19 cellular contexts compared by ENCODE assay signal in genomic region chr10:71366710-71367109, GRCh38.
"Had no signal": no experiment of that assay in that cellular context is flagged by ENCODE, and none has a peak within 500 bp of the region (broad histone marks: within the 10 kb centered on the region; RNA-seq: fewer than 3 reads in every experiment).

No MANE protein-coding gene starts in this region.

- DNase-seq: activated B cell treated with CpG ODN at 0.5 μM for 24 hours; activated CD4-positive, alpha-beta memory T cell treated with anti-CD3 and anti-CD28 coated beads, Interleukin-2, amount 10 ng/mL, durations not matched to agents 7 days and 5 days; activated CD4-positive, alpha-beta T cell treated with anti-CD3 and anti-CD28 coated beads for 4 hours; activated naive CD4-positive, alpha-beta T cell; activated naive CD8-positive, alpha-beta T cell treated with anti-CD3 and anti-CD28 coated beads, Interleukin-2, amount 10 ng/mL, durations not matched to agents 7 days and 5 days; activated T-cell treated with anti-CD3 and anti-CD28 coated beads, Interleukin-2, amount 50 U/mL, for 1 hour; amygdala; heart right ventricle; kidney glomerular epithelial cell; left ventricle myocardium superior; mesenchymal stem cell; natural killer cell had no signal

- H3K27ac ChIP-seq: body of pancreas, esophagus muscularis mucosa, suprapubic skin had no signal

- FAIRE-seq: endometrium, TTC549 had no signal

- ATAC-seq: activated T-helper 17 cell treated with anti-CD3 and anti-CD28 coated beads, Interleukin-2, amount 50 U/mL, for 72 hours; body of pancreas; natural killer cell had no signal

- H3K27me3 ChIP-seq: body of pancreas, dorsolateral prefrontal cortex, suprapubic skin had no signal

- H3K4me1 ChIP-seq: body of pancreas, esophagus muscularis mucosa, suprapubic skin had no signal

- H3K9me3 ChIP-seq: body of pancreas, esophagus muscularis mucosa, heart right ventricle, suprapubic skin had no signal

- H3K4me3 ChIP-seq: body of pancreas, dorsolateral prefrontal cortex, esophagus muscularis mucosa, heart right ventricle, suprapubic skin had no signal
